ENCODE assay signal across 8 cellular contexts in genomic region chr5:154857091-154857533, GRCh38. TPM values are rescaled to one million over a fixed set of nuclear protein-coding genes. Genes with fewer than 3 reads are reported as not detected.
DNase-seq lines count a peak whose midpoint lies in the region; ATAC-seq and TF ChIP-seq lines count a peak whose summit lies in the region.

No MANE protein-coding gene starts in this region.

- no peaks in the 10 kb centered on the region for H3K9me3 ChIP-seq in left lung

- no peaks in the 10 kb centered on the region for H3K27me3 Mint-ChIP-seq in activated CD8-positive, alpha-beta memory T cell treated with anti-CD3 and anti-CD28 coated beads, Interleukin-2, amount 10 ng/mL, durations not matched to agents 7 days and 5 days
- no peaks in the 10 kb centered on the region for H3K27me3 Mint-ChIP-seq in stimulated activated memory B cell treated with anti-CD40 and anti-IgM and Interleukin-4, amounts not matched to agents 10 μg/mL and 1 μg/mL and 100 μg/mL, for 72 hours

- intact Hi-C loops in left lung (cut with DNase I) = no loop called here

- H3K9me3 Mint-ChIP-seq in activated CD8-positive, alpha-beta memory T cell treated with anti-CD3 and anti-CD28 coated beads, Interleukin-2, amount 10 ng/mL, durations not matched to agents 7 days and 5 days (ENCODE audit: low read depth) = no peaks in the 10 kb centered on the region
- H3K9me3 Mint-ChIP-seq in stimulated activated memory B cell treated with anti-CD40 and anti-IgM and Interleukin-4, amounts not matched to agents 10 μg/mL and 1 μg/mL and 100 μg/mL, for 72 hours = no peaks in the 10 kb centered on the region

- no peaks in the 10 kb centered on the region for H3K27me3 ChIP-seq in left lung

- peak; percentile 80 for DNase-seq in activated CD8-positive, alpha-beta memory T cell treated with anti-CD3 and anti-CD28 coated beads, Interleukin-2, amount 10 ng/mL, durations not matched to agents 7 days and 5 days
- no peak for DNase-seq in activated CD8-positive, alpha-beta memory T cell treated with anti-CD3 and anti-CD28 coated beads, Interleukin-2, amount 50 U/mL, for 48 hours
- DNase-seq in RWPE1 (ENCODE audit: low spot score) = peak; percentile 54
- peak in 5 of 61 donors; percentile 50 to 88 (median 69) for DNase-seq in caudate nucleus (lab: John Stamatoyannopoulos, UW)
- no peak for DNase-seq in left lung
- no peak for DNase-seq in NCI-H748 treated with DMSO at 0.1 percent for 48 hours (lab: John Stamatoyannopoulos, UW)

- H3K4me3 ChIP-seq in left lung = peak overlapping the region; percentile 54 to 59

- peak overlapping the region; percentile 100 for H3K27ac Mint-ChIP-seq in activated CD8-positive, alpha-beta memory T cell treated with anti-CD3 and anti-CD28 coated beads, Interleukin-2, amount 10 ng/mL, durations not matched to agents 7 days and 5 days
- H3K27ac Mint-ChIP-seq in stimulated activated memory B cell treated with anti-CD40 and anti-IgM and Interleukin-4, amounts not matched to agents 10 μg/mL and 1 μg/mL and 100 μg/mL, for 72 hours = peak overlapping the region; percentile 93

- CTCF ChIA-PET in activated CD8-positive, alpha-beta memory T cell treated with anti-CD3 and anti-CD28 coated beads, Interleukin-2, amount 10 ng/mL, durations not matched to agents 7 days and 5 days (lab: Charles Lee) = interaction anchor here (0.6 to 1.4 kb wide), 3 partner anchors 13 to 101 kb away, joined by 3 to 4 read pairs (median 3); no protein-coding TSS in a partner anchor
- CTCF ChIA-PET in RWPE1 (lab: Yijun Ruan, JAX) = interaction anchor here (0.9 to 1.4 kb wide), 3 partner anchors 9 to 19 kb away, joined by 3 to 5 read pairs (median 4); no protein-coding TSS in a partner anchor

- H3K4me1 Mint-ChIP-seq in activated CD8-positive, alpha-beta memory T cell treated with anti-CD3 and anti-CD28 coated beads, Interleukin-2, amount 10 ng/mL, durations not matched to agents 7 days and 5 days = peaks cover 25% of the 10 kb centered on the region
- peaks cover 38% of the 10 kb centered on the region for H3K4me1 Mint-ChIP-seq in stimulated activated memory B cell treated with anti-CD40 and anti-IgM and Interleukin-4, amounts not matched to agents 10 μg/mL and 1 μg/mL and 100 μg/mL, for 72 hours

- no peaks in the 10 kb centered on the region for H3K36me3 ChIP-seq in left lung

- H3K27ac ChIP-seq in RWPE1 (peak overlapping the region; percentile 100), caudate nucleus (ENCODE audit: low read depth, low read length) (peak overlapping the region; percentile 99), left lung (peak overlapping the region; percentile 99 to 100)

- H3K4me1 ChIP-seq in left lung = peaks cover 17 to 37% of the 10 kb centered on the region in 2 donors

- peak; percentile 40 for ATAC-seq in activated CD8-positive, alpha-beta memory T cell treated with anti-CD3 and anti-CD28 coated beads, Interleukin-2, amount 10 ng/mL, durations not matched to agents 7 days and 5 days
- ATAC-seq in HG02981 (IDR thresholded peaks at IDR 0.05; ENCODE audit: unreplicated experiment) = peak; percentile 24
- peak; percentile 76 for ATAC-seq in left lung
- peak; percentile 46 for ATAC-seq in stimulated activated memory B cell treated with anti-CD40 and anti-IgM and Interleukin-4, amounts not matched to agents 10 μg/mL and 1 μg/mL and 100 μg/mL, for 72 hours

- H3K4me3 Mint-ChIP-seq in activated CD8-positive, alpha-beta memory T cell treated with anti-CD3 and anti-CD28 coated beads, Interleukin-2, amount 10 ng/mL, durations not matched to agents 7 days and 5 days = peak overlapping the region; percentile 93
- H3K4me3 Mint-ChIP-seq in stimulated activated memory B cell treated with anti-CD40 and anti-IgM and Interleukin-4, amounts not matched to agents 10 μg/mL and 1 μg/mL and 100 μg/mL, for 72 hours = peak overlapping the region; percentile 92

- no peak for TF ChIP-seq CTCF in RWPE1 (conservative IDR thresholded peaks at IDR 0.05; ENCODE audit: low read depth)
- no peak for TF ChIP-seq CTCF in left lung (IDR thresholded peaks at IDR 0.05)

- H3K36me3 Mint-ChIP-seq in activated CD8-positive, alpha-beta memory T cell treated with anti-CD3 and anti-CD28 coated beads, Interleukin-2, amount 10 ng/mL, durations not matched to agents 7 days and 5 days = peaks cover 14% of the 10 kb centered on the region
- peaks cover 5% of the 10 kb centered on the region for H3K36me3 Mint-ChIP-seq in stimulated activated memory B cell treated with anti-CD40 and anti-IgM and Interleukin-4, amounts not matched to agents 10 μg/mL and 1 μg/mL and 100 μg/mL, for 72 hours

- POLR2A ChIA-PET in RWPE1 (lab: Yijun Ruan, JAX; ENCODE audit: low non-redundant PET) = interaction anchor here (1.4 kb wide), 1 partner anchor 28 kb away, joined by 4 read pairs; no protein-coding TSS in a partner anchor

RNA-seq across cellular contexts. Expression of gene CNOT8, which starts 1.3 kb away (rescaled TPM):
- total RNA-seq in activated CD8-positive, alpha-beta memory T cell treated with anti-CD3 and anti-CD28 coated beads, Interleukin-2, amount 10 ng/mL, durations not matched to agents 7 days and 5 days = 10 to 100 TPM; 61.6 to 62.4 TPM
- total RNA-seq in left lung = 10 to 100 TPM; 65.8 to 75.9 TPM

RNA-seq across cellular contexts. Expression of gene FAXDC2, which starts 6.7 kb away (rescaled TPM):
- not detected for total RNA-seq in activated CD8-positive, alpha-beta memory T cell treated with anti-CD3 and anti-CD28 coated beads, Interleukin-2, amount 10 ng/mL, durations not matched to agents 7 days and 5 days
- 10 to 100 TPM; 17.9 to 41.9 TPM for total RNA-seq in left lung

Comparison
In these comparisons a context has a peak if more than half of its experiments do, and no peak if none do; other contexts are left out.
1. DNase-seq: peak in activated CD8-positive, alpha-beta memory T cell treated with anti-CD3 and anti-CD28 coated beads, Interleukin-2, amount 10 ng/mL, durations not matched to agents 7 days and 5 days (single experiment) and RWPE1 (single experiment); none in activated CD8-positive, alpha-beta memory T cell treated with anti-CD3 and anti-CD28 coated beads, Interleukin-2, amount 50 U/mL, for 48 hours (single experiment), left lung (0 of 2) and NCI-H748 treated with DMSO at 0.1 percent for 48 hours (single experiment).
2. ATAC-seq: peak in every context shown above with its lines; median percentile 76 in left lung; 46 in stimulated activated memory B cell treated with anti-CD40 and anti-IgM and Interleukin-4, amounts not matched to agents 10 μg/mL and 1 μg/mL and 100 μg/mL, for 72 hours; 40 in activated CD8-positive, alpha-beta memory T cell treated with anti-CD3 and anti-CD28 coated beads, Interleukin-2, amount 10 ng/mL, durations not matched to agents 7 days and 5 days; 24 in HG02981.
3. RNA of gene FAXDC2, which starts 6.7 kb away (total RNA-seq): 17.9 to 41.9 TPM in left lung; not detected in activated CD8-positive, alpha-beta memory T cell treated with anti-CD3 and anti-CD28 coated beads, Interleukin-2, amount 10 ng/mL, durations not matched to agents 7 days and 5 days; every median in the first group is over 10 times any median in the second.
4. Peak in every context shown above with its lines, with median percentiles within 50 percentile points of each other: H3K27ac ChIP-seq.